Comparison of ENCODE assay signal across 31 cellular contexts in the genomic region with DNA sequence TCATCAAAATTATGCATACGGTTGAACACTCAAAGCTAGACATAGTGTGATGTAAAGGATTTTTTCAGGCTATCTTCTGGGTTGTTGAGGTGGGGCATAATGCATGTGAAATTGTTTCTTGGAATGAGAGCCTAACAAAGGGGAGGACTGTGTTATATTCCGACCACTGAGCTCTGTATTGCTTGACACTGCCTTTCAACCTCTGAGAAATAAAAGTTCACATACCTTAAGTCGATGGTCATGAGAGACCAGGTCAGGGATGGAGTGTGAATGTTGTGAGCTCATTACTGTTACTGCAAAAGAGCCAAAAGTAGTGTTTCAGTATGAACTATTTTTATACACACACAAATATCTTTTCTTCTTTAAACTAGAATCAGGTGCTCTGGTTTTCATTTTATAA. TPM values are rescaled to one million over a fixed set of nuclear protein-coding genes. Genes with fewer than 3 reads are reported as not detected.
"Had no signal": no experiment of that assay in that cellular context is flagged by ENCODE, and none has a peak within 500 bp of the region (broad histone marks: within the 10 kb centered on the region; RNA-seq: fewer than 3 reads in every experiment).

No MANE protein-coding gene starts in this region.

- H3K9me3 ChIP-seq: adrenal gland, neutrophil, ovary, sigmoid colon, thoracic aorta, uterus had no signal

- H3K4me3 ChIP-seq: adrenal gland, ovary, sigmoid colon, thoracic aorta, uterus had no signal

- DNase-seq: activated CD4-positive, alpha-beta memory T cell treated with anti-CD3 and anti-CD28 coated beads for 36 hours; activated CD4-positive, alpha-beta T cell treated with anti-CD3 and anti-CD28 coated beads, Interleukin-2, amount 10 ng/mL, durations not matched to agents 24 days and 14 days; activated CD4-positive, CD25-positive, alpha-beta regulatory T cell treated with anti-CD3 and anti-CD28 coated beads, Interleukin-2, amount 50 U/mL, for 72 hours; activated naive CD4-positive, alpha-beta T cell; activated T-cell treated with anti-CD3 and anti-CD28 coated beads, Interleukin-2, amount 50 U/mL, for 72 hours; adrenal gland; caudate nucleus; endodermal cell; glutamatergic neuron; left cardiac atrium; left ventricle myocardium superior; naive B cell; nephron progenitor cell; ovary; sigmoid colon; stimulated activated CD4-positive, alpha-beta T cell treated with anti-CD3 and anti-CD28 coated beads, Interleukin-15, amount 100 ng/mL, for 24 hours; stimulated activated CD4-positive, alpha-beta T cell treated with anti-CD3 and anti-CD28 coated beads, Interleukin-2, amount 100 ng/mL, for 24 hours; stimulated activated naive CD4-positive, alpha-beta T cell; T-helper 2 cell; uterus had no signal

- FAIRE-seq: frontal cortex, keratinocyte had no signal

- ATAC-seq: activated naive CD4-positive, alpha-beta T cell treated with anti-CD3 and anti-CD28 coated beads, Interleukin-2, amount 50 U/mL, for 72 hours; activated T-cell treated with anti-CD3 and anti-CD28 coated beads, Interleukin-2, amount 50 U/mL, for 72 hours; left cardiac atrium; left ventricle myocardium superior had no signal

- H3K36me3 ChIP-seq: ovary, uterus had no signal

- H3K4me1 ChIP-seq: uterus had no signal

- H3K27ac ChIP-seq: adrenal gland, neutrophil, ovary, thoracic aorta, uterus had no signal

- H3K27me3 ChIP-seq: adrenal gland, neutrophil, ovary, sigmoid colon, uterus had no signal

RNA-seq across cellular contexts. Expression of a gene that starts 39.1 kb away (rescaled TPM):
- total RNA-seq: activated CD4-positive, alpha-beta T cell treated with anti-CD3 and anti-CD28 coated beads, Interleukin-2, amount 10 ng/mL, durations not matched to agents 24 days and 14 days; activated naive CD4-positive, alpha-beta T cell treated with anti-CD3 and anti-CD28 coated beads, Interleukin-2, amount 50 U/mL, for 72 hours; activated T-cell treated with anti-CD3 and anti-CD28 coated beads, Interleukin-2, amount 50 U/mL, for 72 hours; adrenal gland; chondrocyte; left cardiac atrium; left ventricle myocardium superior; lung microvascular endothelial cell; mesenteric fat pad; mucosa of gallbladder; progenitor cell of endocrine pancreas; sigmoid colon; subcutaneous adipose tissue; thoracic aorta had no signal
- polyA plus RNA-seq: ovary had no signal
